Comparison of ENCODE assay signal across 15 cellular contexts in genomic region chr5:58985311-58985710, GRCh38.
A peak's percentile ranks its signal among the peaks of the same experiment; 100 is the strongest.
DNase-seq lines count a peak whose midpoint lies in the region; ATAC-seq and TF ChIP-seq lines count a peak whose summit lies in the region.
"Had no signal": no experiment of that assay in that cellular context is flagged by ENCODE, and none has a peak within 500 bp of the region (broad histone marks: within the 10 kb centered on the region; RNA-seq: fewer than 3 reads in every experiment).

No MANE protein-coding gene starts in this region.

- H3K79me2 ChIP-seq in neural progenitor cell (ENCODE audit: low read depth) (no peaks in the 10 kb centered on the region), smooth muscle cell (ENCODE audit: low read depth) (no peaks in the 10 kb centered on the region)

- no peak for DNase-seq in MCF 10A (ENCODE audit: unreplicated experiment)
- DNase-seq in breast epithelium (ENCODE audit: low spot score in 2 of 2) = no peak
- DNase-seq in T-helper 17 cell = no peak
- peak; percentile 33 for DNase-seq in neural progenitor cell (ENCODE audit: low spot score)
- no peak for DNase-seq in smooth muscle cell (lab: John Stamatoyannopoulos, UW; ENCODE audit: unreplicated experiment)
- DNase-seq in NCI-H2171 treated with DMSO at 0.1 percent for 48 hours (lab: John Stamatoyannopoulos, UW) = no peak
- no peak for DNase-seq in NCI-H226
- DNase-seq: ACHN; BE2C; C1 segment of cervical spinal cord; CD4-positive, CD25-positive, alpha-beta regulatory T cell; CD8-positive, alpha-beta memory T cell; COR-L47 had no signal

- H3K9me3 Mint-ChIP-seq in MCF 10A (ENCODE audit: unreplicated experiment) = no peaks in the 10 kb centered on the region
- peaks cover 3% of the 10 kb centered on the region for H3K9me3 Mint-ChIP-seq in neural progenitor cell
- H3K9me3 Mint-ChIP-seq: CD4-positive, CD25-positive, alpha-beta regulatory T cell; CD8-positive, alpha-beta memory T cell had no signal

- H3K9ac ChIP-seq in neural progenitor cell (no peak overlapping the region), smooth muscle cell (ENCODE audit: low read depth) (no peak overlapping the region)

- H3K9me3 ChIP-seq in breast epithelium (no peaks in the 10 kb centered on the region), T-helper 17 cell (ENCODE audit: control insufficient read depth, low read length, poor library complexity, severe bottlenecking) (no peaks in the 10 kb centered on the region), neural progenitor cell (ENCODE audit: low read depth) (no peaks in the 10 kb centered on the region), smooth muscle cell (replicated peaks; ENCODE audit: low read depth) (no peaks in the 10 kb centered on the region)
- H3K9me3 ChIP-seq: BE2C, HAP-1 had no signal

- H3K4me1 ChIP-seq in breast epithelium = no peaks in the 10 kb centered on the region
- H3K4me1 ChIP-seq in neural progenitor cell = peaks cover 25% of the 10 kb centered on the region
- H3K4me1 ChIP-seq in smooth muscle cell (ENCODE audit: low read depth) = peaks cover 17% of the 10 kb centered on the region
- H3K4me1 ChIP-seq: BE2C, HAP-1 had no signal

- H4K20me1 ChIP-seq in neural progenitor cell (ENCODE audit: low read depth) (no peaks in the 10 kb centered on the region), smooth muscle cell (ENCODE audit: low read depth) (peaks cover 3% of the 10 kb centered on the region)

- H3K27ac ChIP-seq in breast epithelium = no peak overlapping the region
- H3K27ac ChIP-seq in neural progenitor cell = no peak overlapping the region
- peak overlapping the region; percentile 45 for H3K27ac ChIP-seq in smooth muscle cell (ENCODE audit: low read depth)

- H3F3A ChIP-seq in neural progenitor cell (ENCODE audit: low read depth) (no peaks in the 10 kb centered on the region), smooth muscle cell (ENCODE audit: low read depth) (peaks cover 14% of the 10 kb centered on the region)

- CTCF ChIA-PET in MCF 10A (lab: Yijun Ruan, JAX) = interaction anchor here (0.6 to 3.6 kb wide), 12 partner anchors 10 to 676 kb away, joined by 3 to 19 read pairs (median 5); no protein-coding TSS in a partner anchor

- H3K4me3 ChIP-seq in breast epithelium (no peak overlapping the region), neural progenitor cell (no peak overlapping the region), smooth muscle cell (no peak overlapping the region)
- H3K4me3 ChIP-seq: HAP-1 had no signal

- ATAC-seq in T-helper 17 cell (no peak), GM21619 (IDR thresholded peaks at IDR 0.05; ENCODE audit: unreplicated experiment) (no peak)

- H3K27ac Mint-ChIP-seq in MCF 10A (ENCODE audit: low read depth, unreplicated experiment) (peak overlapping the region; percentile 57), T-helper 17 cell (peak overlapping the region; percentile 29), neural progenitor cell (no peak overlapping the region)
- H3K27ac Mint-ChIP-seq: CD4-positive, CD25-positive, alpha-beta regulatory T cell had no signal

- H2AFZ ChIP-seq in neural progenitor cell (replicated peaks) = no peak overlapping the region
- H2AFZ ChIP-seq in smooth muscle cell (ENCODE audit: low read depth) = no peak overlapping the region

- H3K36me3 ChIP-seq in breast epithelium (no peaks in the 10 kb centered on the region), neural progenitor cell (no peaks in the 10 kb centered on the region), smooth muscle cell (ENCODE audit: low read depth) (peaks cover 5% of the 10 kb centered on the region)
- H3K36me3 ChIP-seq: HAP-1 had no signal

- peaks cover 15% of the 10 kb centered on the region for H3K4me1 Mint-ChIP-seq in MCF 10A (ENCODE audit: insufficient read depth, unreplicated experiment)
- peaks cover 14% of the 10 kb centered on the region for H3K4me1 Mint-ChIP-seq in T-helper 17 cell
- peaks cover 14% of the 10 kb centered on the region for H3K4me1 Mint-ChIP-seq in neural progenitor cell
- H3K4me1 Mint-ChIP-seq: CD8-positive, alpha-beta memory T cell had no signal

- intact Hi-C loops in MCF 10A (cut with micrococcal nuclease) (no loop called here), breast epithelium (cut with DNase I; ENCODE audit: low total_unique reads) (no loop called here)

- H3K36me3 Mint-ChIP-seq in MCF 10A (ENCODE audit: insufficient read depth, unreplicated experiment) (peaks cover 38% of the 10 kb centered on the region), T-helper 17 cell (ENCODE audit: low read depth) (peaks cover 7% of the 10 kb centered on the region), neural progenitor cell (peaks cover 17% of the 10 kb centered on the region)

- no peak for TF ChIP-seq CTCF in MCF 10A (IDR thresholded peaks at IDR 0.05; ENCODE audit: unreplicated experiment)
- TF ChIP-seq CTCF in breast epithelium (IDR thresholded peaks at IDR 0.05) = no peak
- TF ChIP-seq CTCF in neural progenitor cell (IDR thresholded peaks at IDR 0.05) = no peak
- TF ChIP-seq CTCF in smooth muscle cell (IDR thresholded peaks at IDR 0.05; ENCODE audit: borderline replicate concordance, insufficient read depth, poor library complexity, severe bottlenecking) = no peak

- H3K27me3 Mint-ChIP-seq in MCF 10A (ENCODE audit: insufficient read depth, unreplicated experiment) = no peaks in the 10 kb centered on the region
- H3K27me3 Mint-ChIP-seq in T-helper 17 cell = no peaks in the 10 kb centered on the region
- H3K27me3 Mint-ChIP-seq in neural progenitor cell (ENCODE audit: insufficient read depth, low read depth) = no peaks in the 10 kb centered on the region
- H3K27me3 Mint-ChIP-seq: CD4-positive, CD25-positive, alpha-beta regulatory T cell; CD8-positive, alpha-beta memory T cell had no signal

- H3K27me3 ChIP-seq in breast epithelium (no peaks in the 10 kb centered on the region), neural progenitor cell (no peaks in the 10 kb centered on the region), smooth muscle cell (ENCODE audit: low read depth) (no peaks in the 10 kb centered on the region)
- H3K27me3 ChIP-seq: BE2C had no signal

- 80% methylated on average over 4 of the region's 4 CpGs for WGBS in smooth muscle cell (ENCODE audit: low lambda C conversion rate)

- POLR2A ChIA-PET in MCF 10A (lab: Yijun Ruan, JAX) = interaction anchor here (0.7 to 1.6 kb wide), 7 partner anchors 9 to 99 kb away, joined by 3 to 10 read pairs (median 4); no protein-coding TSS in a partner anchor

- H3K4me2 ChIP-seq in neural progenitor cell = peak overlapping the region; percentile 4
- H3K4me2 ChIP-seq in smooth muscle cell = no peak overlapping the region

- no peak for TF ChIP-seq POLR2A in breast epithelium (IDR thresholded peaks at IDR 0.05)

- H3K4me3 Mint-ChIP-seq in MCF 10A (ENCODE audit: unreplicated experiment) = no peak overlapping the region
- no peak overlapping the region for H3K4me3 Mint-ChIP-seq in T-helper 17 cell
- no peak overlapping the region for H3K4me3 Mint-ChIP-seq in neural progenitor cell
- H3K4me3 Mint-ChIP-seq: CD4-positive, CD25-positive, alpha-beta regulatory T cell; CD8-positive, alpha-beta memory T cell had no signal

- no TSS peak for BruUV-seq in MCF 10A (replicated peaks; lab: Mats Ljungman, UMichigan)
